In the genomic region with DNA sequence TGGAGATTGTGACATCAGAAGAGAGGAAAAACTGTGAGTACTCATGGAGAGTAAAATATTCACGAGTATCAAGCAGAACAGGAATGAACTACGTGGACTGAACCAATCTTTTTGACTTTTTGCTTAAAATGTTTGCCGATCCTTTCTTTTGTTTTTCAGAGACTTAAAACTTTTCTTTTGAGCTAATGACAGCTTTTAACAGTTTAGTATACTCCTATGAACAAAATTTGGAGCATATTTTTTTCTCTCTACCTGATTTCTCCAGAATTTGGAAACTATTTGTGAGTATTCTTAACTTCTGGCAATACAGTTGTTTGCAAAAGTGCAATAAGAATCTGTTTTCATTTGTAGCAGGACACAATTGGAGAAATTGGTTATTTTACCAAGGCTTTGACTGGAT, we compare ENCODE assay signal across 27 cellular contexts.
A peak's percentile ranks its signal among the peaks of the same experiment; 100 is the strongest.
DNase-seq lines count a peak whose midpoint lies in the region; ATAC-seq, FAIRE-seq and TF ChIP-seq lines count a peak whose summit lies in the region.
"Had no signal": no experiment of that assay in that cellular context is flagged by ENCODE, and none has a peak within 500 bp of the region (broad histone marks: within the 10 kb centered on the region; RNA-seq: fewer than 3 reads in every experiment).

No MANE protein-coding gene starts in this region.

- H2AFZ ChIP-seq in PC-3 (ENCODE audit: low read length): peak overlapping the region; percentile 19; the same call in 1 of the 2 replicates

- H3K9me3 ChIP-seq in PC-3 (ENCODE audit: low read length) (no peaks in the 10 kb centered on the region), small intestine (ENCODE audit: control insufficient read depth, low read depth) (no peaks in the 10 kb centered on the region), gastrocnemius medialis (no peaks in the 10 kb centered on the region)
- H3K9me3 ChIP-seq: A549, Caco-2 had no signal

- H3K9me3 Mint-ChIP-seq in activated naive CD4-positive, alpha-beta T cell treated with anti-CD3 and anti-CD28 coated beads, Interleukin-2, amount 10 ng/mL, durations not matched to agents 7 days and 5 days: peaks cover 23% of the 10 kb centered on the region

- no peak for TF ChIP-seq CTCF in PC-3 (conservative IDR thresholded peaks at IDR 0.05; ENCODE audit: low read depth, low read length)
- no peak for TF ChIP-seq CTCF in gastrocnemius medialis (IDR thresholded peaks at IDR 0.05 in 4 of 5, conservative IDR thresholded peaks at IDR 0.05 in 1 of 5)

- H3K36me3 ChIP-seq in PC-3 (ENCODE audit: low read depth, low read length): no peaks in the 10 kb centered on the region
- no peaks in the 10 kb centered on the region for H3K36me3 ChIP-seq in small intestine (ENCODE audit: control insufficient read depth in 2 of 2, insufficient read depth in 2 of 2, low read length in 2 of 2)
- H3K36me3 ChIP-seq in gastrocnemius medialis: no peaks in the 10 kb centered on the region
- H3K36me3 ChIP-seq: BLaER1 treated with 17β-estradiol and CSF1 and Interleukin-3, amounts not matched to agents 10 nM and 100 nM had no signal

- H3K9me2 ChIP-seq in PC-3 (replicated peaks; ENCODE audit: low read length): no peaks in the 10 kb centered on the region

- WGBS in small intestine, 3 donors: 64 to 80% (median 68%) methylated on average over 3 of the region's 3 CpGs

- no peaks in the 10 kb centered on the region for H3K27me3 ChIP-seq in PC-3 (ENCODE audit: low read length)
- H3K27me3 ChIP-seq in small intestine (ENCODE audit: control insufficient read depth in 2 of 2, insufficient read depth in 2 of 2, low read length in 2 of 2): no peaks in the 10 kb centered on the region
- no peaks in the 10 kb centered on the region for H3K27me3 ChIP-seq in gastrocnemius medialis
- H3K27me3 ChIP-seq: BLaER1 treated with 17β-estradiol and CSF1 and Interleukin-3, amounts not matched to agents 10 nM and 100 nM had no signal

- no peak overlapping the region for H3K4me3 Mint-ChIP-seq in activated naive CD4-positive, alpha-beta T cell treated with anti-CD3 and anti-CD28 coated beads, Interleukin-2, amount 10 ng/mL, durations not matched to agents 7 days and 5 days
- H3K4me3 Mint-ChIP-seq: B cell; CD4-positive, alpha-beta T cell; CD8-positive, alpha-beta T cell had no signal

- in situ Hi-C loops in Caki2 (cut with HindIII; ENCODE audit: low pct_unique_long_range_greater_than_20kb, low sequenced_read_pairs): no loop called here
- in situ Hi-C loops in gastrocnemius medialis (cut with MboI; ENCODE audit: low sequenced_read_pairs in 4 of 4): no loop called here

- no peaks in the 10 kb centered on the region for H3K4me1 Mint-ChIP-seq in activated naive CD4-positive, alpha-beta T cell treated with anti-CD3 and anti-CD28 coated beads, Interleukin-2, amount 10 ng/mL, durations not matched to agents 7 days and 5 days
- H3K4me1 Mint-ChIP-seq: B cell had no signal

- H3K36me3 Mint-ChIP-seq in activated naive CD4-positive, alpha-beta T cell treated with anti-CD3 and anti-CD28 coated beads, Interleukin-2, amount 10 ng/mL, durations not matched to agents 7 days and 5 days: no peaks in the 10 kb centered on the region
- H3K36me3 Mint-ChIP-seq: CD8-positive, alpha-beta T cell had no signal

- H3K27ac ChIP-seq in PC-3 (ENCODE audit: low read length) (no peak overlapping the region), small intestine (ENCODE audit: low read depth in 1 of 2, low read length in 1 of 2) (no peak overlapping the region), gastrocnemius medialis (no peak overlapping the region)
- H3K27ac ChIP-seq: 22Rv1; A549; BLaER1 treated with 17β-estradiol and CSF1 and Interleukin-3, amounts not matched to agents 10 nM and 100 nM; C4-2B had no signal

- no peaks in the 10 kb centered on the region for H3K79me2 ChIP-seq in PC-3 (ENCODE audit: low read length)

- no TSS peak for BruUV-seq in PC-3 (replicated peaks; lab: Mats Ljungman, UMichigan)

- no peak overlapping the region for H3K9ac ChIP-seq in PC-3 (ENCODE audit: low read length)
- H3K9ac ChIP-seq: BLaER1 treated with 17β-estradiol and CSF1 and Interleukin-3, amounts not matched to agents 10 nM and 100 nM had no signal

- intact Hi-C loops in PC-3 (cut with micrococcal nuclease) (no loop called here), gastrocnemius medialis (cut with DNase I; ENCODE audit: low total_unique reads) (no loop called here)

- H3K4me3 ChIP-seq in PC-3 (ENCODE audit: low read length): no peak overlapping the region
- H3K4me3 ChIP-seq in small intestine (ENCODE audit: low read depth in 1 of 2, low read length in 2 of 2): no peak overlapping the region
- no peak overlapping the region for H3K4me3 ChIP-seq in gastrocnemius medialis
- H3K4me3 ChIP-seq: A549; BLaER1 treated with 17β-estradiol and CSF1 and Interleukin-3, amounts not matched to agents 10 nM and 100 nM; GM12878 had no signal

- no peak overlapping the region for H3K4me2 ChIP-seq in PC-3 (ENCODE audit: low read length)
- H3K4me2 ChIP-seq: A549; BLaER1 treated with 17β-estradiol and CSF1 and Interleukin-3, amounts not matched to agents 10 nM and 100 nM had no signal

- DNase-seq in Caki2 (ENCODE audit: low read depth) (peak; percentile 2), HT1080 (ENCODE audit: low read depth) (peak; percentile 3), PC-3 (no peak), small intestine (no peak), gastrocnemius medialis (no peak), NCI-H2171 treated with DMSO at 0.1 percent for 48 hours (lab: John Stamatoyannopoulos, UW) (no peak)
- DNase-seq in activated naive CD4-positive, alpha-beta T cell treated with anti-CD3 and anti-CD28 coated beads, Interleukin-2, amount 10 ng/mL, durations not matched to agents 7 days and 5 days: no peak
- DNase-seq: AML-193; Caco-2; CD4-positive, alpha-beta T cell; CD8-positive, alpha-beta T cell; DMS 273 treated with DMSO at 0.1 percent for 48 hours; DMS153; DMS53; DMS79; DND-41; EL; GDM1 had no signal

- H3K4me1 ChIP-seq in PC-3 (ENCODE audit: insufficient read depth, low read length) (peaks cover 12% of the 10 kb centered on the region), small intestine (ENCODE audit: control insufficient read depth in 2 of 2, insufficient read depth in 1 of 2, low read depth in 1 of 2, low read length in 1 of 2) (no peaks in the 10 kb centered on the region), gastrocnemius medialis (no peaks in the 10 kb centered on the region)
- H3K4me1 ChIP-seq: A549, Caco-2 had no signal

- no peak overlapping the region for H3K27ac Mint-ChIP-seq in activated naive CD4-positive, alpha-beta T cell treated with anti-CD3 and anti-CD28 coated beads, Interleukin-2, amount 10 ng/mL, durations not matched to agents 7 days and 5 days
- H3K27ac Mint-ChIP-seq: B cell; CD4-positive, alpha-beta T cell; CD8-positive, alpha-beta T cell had no signal

- no peak for TF ChIP-seq POLR2A in gastrocnemius medialis (IDR thresholded peaks at IDR 0.05)

- H3K27me3 Mint-ChIP-seq in activated naive CD4-positive, alpha-beta T cell treated with anti-CD3 and anti-CD28 coated beads, Interleukin-2, amount 10 ng/mL, durations not matched to agents 7 days and 5 days: no peaks in the 10 kb centered on the region
- H3K27me3 Mint-ChIP-seq: B cell; CD4-positive, alpha-beta T cell had no signal

- CTCF ChIA-PET in PC-3 (lab: Charles Lee): no interaction called here
- CTCF ChIA-PET in activated naive CD4-positive, alpha-beta T cell treated with anti-CD3 and anti-CD28 coated beads, Interleukin-2, amount 10 ng/mL, durations not matched to agents 7 days and 5 days (lab: Charles Lee): no interaction called here

- peak; percentile 64 for FAIRE-seq in small intestine (lab: Jason Lieb, UNC)
- FAIRE-seq: A549, GM12878, GM12892, GM18507, GM19239 had no signal

- no peaks in the 10 kb centered on the region for H4K20me1 ChIP-seq in PC-3 (ENCODE audit: low read length)
- H4K20me1 ChIP-seq: BLaER1 treated with 17β-estradiol and CSF1 and Interleukin-3, amounts not matched to agents 10 nM and 100 nM had no signal

- no peak for ATAC-seq in PC-3
- no peak for ATAC-seq in gastrocnemius medialis
- ATAC-seq: A549; CD8-positive, alpha-beta T cell; GM12878 had no signal

- H3F3A ChIP-seq in PC-3 (ENCODE audit: low read length, unreplicated experiment): no peaks in the 10 kb centered on the region

- POLR2A ChIA-PET in PC-3 (lab: Charles Lee; ENCODE audit: unreplicated experiment): no interaction called here

Comparison
In these comparisons a context has a peak if more than half of its experiments do, and no peak if none do; other contexts are left out.
1. DNase-seq: peak in Caki2 (single experiment) and HT1080 (single experiment); none in PC-3 (single experiment), small intestine (single experiment), gastrocnemius medialis (0 of 2), activated naive CD4-positive, alpha-beta T cell treated with anti-CD3 and anti-CD28 coated beads, Interleukin-2, amount 10 ng/mL, durations not matched to agents 7 days and 5 days (single experiment) and NCI-H2171 treated with DMSO at 0.1 percent for 48 hours (single experiment).